22 cellular contexts compared by ENCODE assay signal in the genomic region with DNA sequence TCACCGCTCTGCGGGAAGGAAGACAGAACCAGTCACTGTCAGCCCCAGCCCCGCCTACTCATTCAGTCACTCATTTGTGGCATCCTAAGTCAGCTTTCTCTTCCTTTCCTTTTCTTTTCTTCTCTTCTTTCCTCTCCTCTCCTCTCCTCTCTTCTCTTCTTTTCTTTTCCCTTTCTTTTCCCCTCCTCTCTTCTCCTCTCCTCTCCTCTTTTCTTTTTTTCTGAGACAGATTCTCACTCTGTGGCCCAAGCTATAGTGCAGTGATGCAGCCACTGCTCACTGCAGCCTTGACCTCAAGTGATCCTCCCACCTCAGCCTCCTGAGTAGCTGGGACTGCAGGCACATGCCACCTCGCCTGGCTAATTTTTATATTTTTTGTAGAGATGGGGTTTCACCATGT. TPM values are rescaled to one million over a fixed set of nuclear protein-coding genes. Genes with fewer than 3 reads are reported as not detected.
DNase-seq lines count a peak whose midpoint lies in the region; ATAC-seq, FAIRE-seq and TF ChIP-seq lines count a peak whose summit lies in the region.
"Had no signal": no experiment of that assay in that cellular context is flagged by ENCODE, and none has a peak within 500 bp of the region (broad histone marks: within the 10 kb centered on the region; RNA-seq: fewer than 3 reads in every experiment).

No MANE protein-coding gene starts in this region.

- H3K4me3 ChIP-seq in Karpas-422 (ENCODE audit: low read length) (0 out of 2 replicates have a peak overlapping the region, but pooled peaks have one; percentile 20), GM12878 (no peak overlapping the region), neural progenitor cell (no peak overlapping the region)
- H3K4me3 ChIP-seq: A549, GM23248, Peyer's patch, SJSA1 had no signal

- H3K36me3 ChIP-seq in Karpas-422 (ENCODE audit: insufficient read depth, low read length) (no peaks in the 10 kb centered on the region), GM12878 (ENCODE audit: control insufficient read depth in 2 of 2, insufficient read depth in 2 of 2, low read length in 1 of 2) (no peaks in the 10 kb centered on the region), neural progenitor cell (no peaks in the 10 kb centered on the region)
- H3K36me3 ChIP-seq: Peyer's patch, SJSA1 had no signal

- TF ChIP-seq RAD21 in GM12878 (IDR thresholded peaks at IDR 0.05; ENCODE audit: insufficient read depth, low read depth, low read length): no peak

- H3K9me3 ChIP-seq in Karpas-422 (ENCODE audit: low read length) (no peaks in the 10 kb centered on the region), GM12878 (replicated peaks; ENCODE audit: control insufficient read depth, insufficient read depth, low read length) (no peaks in the 10 kb centered on the region), neural progenitor cell (ENCODE audit: low read depth) (no peaks in the 10 kb centered on the region)
- H3K9me3 ChIP-seq: A549, Caco-2, Peyer's patch, SJSA1 had no signal

- peaks cover 14% of the 10 kb centered on the region for H3K27me3 Mint-ChIP-seq in neural progenitor cell (ENCODE audit: insufficient read depth, low read depth)

- POLR2A ChIA-PET in GM12878 (lab: Charles Lee): interaction anchor here (0.6 to 1.1 kb wide), 3 partner anchors 11 to 104 kb away, joined by 3 to 4 read pairs (median 4); a partner anchor contains a TSS

- H3K9me2 ChIP-seq in Karpas-422 (replicated peaks; ENCODE audit: insufficient read depth, low read length): no peaks in the 10 kb centered on the region

- no peak for TF ChIP-seq CTCF in GM12878 (IDR thresholded peaks at IDR 0.05 in 2 of 3, conservative IDR thresholded peaks at IDR 0.05 in 1 of 3; ENCODE audit: control insufficient read depth in 2 of 3, extremely low read depth in 1 of 3, insufficient read depth in 1 of 3, low read depth in 3 of 3, low read length in 3 of 3)
- TF ChIP-seq CTCF in neural progenitor cell (IDR thresholded peaks at IDR 0.05): no peak

- H3K9ac ChIP-seq in Karpas-422 (ENCODE audit: low read length) (no peak overlapping the region), GM12878 (ENCODE audit: control insufficient read depth, insufficient read depth, low read length) (no peak overlapping the region), neural progenitor cell (no peak overlapping the region)
- H3K9ac ChIP-seq: GM23248 had no signal

- TF ChIP-seq EP300 in GM12878 (IDR thresholded peaks at IDR 0.05; ENCODE audit: borderline replicate concordance in 1 of 2, control insufficient read depth in 1 of 2, low read depth in 2 of 2, low read length in 2 of 2): no peak

- in situ Hi-C loops in GM12878 (cut with MboI): loop anchor here (25.0 kb wide), 1 partner anchor 325 kb away; no protein-coding TSS in a partner anchor

- peaks cover 2% of the 10 kb centered on the region for H3K9me3 Mint-ChIP-seq in neural progenitor cell
- H3K9me3 Mint-ChIP-seq: CD8-positive, alpha-beta T cell had no signal

- no peak overlapping the region for H3K4me3 Mint-ChIP-seq in neural progenitor cell
- H3K4me3 Mint-ChIP-seq: CD8-positive, alpha-beta T cell had no signal

- H3K4me1 Mint-ChIP-seq in neural progenitor cell: peaks cover 57% of the 10 kb centered on the region

- RAD21 ChIA-PET in GM12878 (lab: Charles Lee; ENCODE audit: unreplicated experiment): interaction anchor here (1.5 kb wide), 1 partner anchor 333 kb away, joined by 3 read pairs; no protein-coding TSS in a partner anchor

- H4K20me1 ChIP-seq in Karpas-422 (ENCODE audit: insufficient read depth, low read depth, low read length): no peaks in the 10 kb centered on the region
- H4K20me1 ChIP-seq in GM12878 (ENCODE audit: control insufficient read depth, insufficient read depth): no peaks in the 10 kb centered on the region
- no peaks in the 10 kb centered on the region for H4K20me1 ChIP-seq in neural progenitor cell (ENCODE audit: low read depth)

- peaks cover 26% of the 10 kb centered on the region for H3K4me1 ChIP-seq in Karpas-422 (ENCODE audit: low read length)
- H3K4me1 ChIP-seq in GM12878 (ENCODE audit: control insufficient read depth, insufficient read depth, low read length): peaks cover 31% of the 10 kb centered on the region
- H3K4me1 ChIP-seq in neural progenitor cell: no peaks in the 10 kb centered on the region
- H3K4me1 ChIP-seq: A549, Caco-2 had no signal

- H3K27ac Mint-ChIP-seq in neural progenitor cell: peak overlapping the region; percentile 32
- H3K27ac Mint-ChIP-seq: CD8-positive, alpha-beta T cell had no signal

- H3K36me3 Mint-ChIP-seq in neural progenitor cell: no peaks in the 10 kb centered on the region
- H3K36me3 Mint-ChIP-seq: CD8-positive, alpha-beta T cell had no signal

- CTCF ChIA-PET in GM12878 (lab: Yijun Ruan, JAX): interaction anchor here (0.7 to 3.1 kb wide), 9 partner anchors 11 to 127 kb away, joined by 3 to 11 read pairs (median 4); no protein-coding TSS in a partner anchor

- no peak overlapping the region for H2AFZ ChIP-seq in Karpas-422 (ENCODE audit: low read length)
- H2AFZ ChIP-seq in GM12878 (ENCODE audit: control insufficient read depth, low read depth, low read length): no peak overlapping the region; the same call in 1 of the 2 replicates
- H2AFZ ChIP-seq in neural progenitor cell (replicated peaks): no peak overlapping the region
- H2AFZ ChIP-seq: GM23248 had no signal

- H3K27ac ChIP-seq in Karpas-422 (ENCODE audit: low read length): no peak overlapping the region
- H3K27ac ChIP-seq in GM12878 (ENCODE audit: control insufficient read depth, insufficient read depth): no peak overlapping the region; the same call in 1 of the 2 replicates
- H3K27ac ChIP-seq in neural progenitor cell: no peak overlapping the region
- H3K27ac ChIP-seq: A549, C4-2B, GM23248, Peyer's patch, SJSA1 had no signal

- SMC1A ChIA-PET in GM12878 (lab: Charles Lee; ENCODE audit: uncharacterized antibody, unreplicated experiment): interaction anchor here (0.9 to 1.9 kb wide), 4 partner anchors 15 to 116 kb away, joined by 3 to 8 read pairs (median 4); no protein-coding TSS in a partner anchor

- H3K79me2 ChIP-seq in Karpas-422 (ENCODE audit: low read length) (no peaks in the 10 kb centered on the region), GM12878 (ENCODE audit: control insufficient read depth, insufficient read depth, low read length) (no peaks in the 10 kb centered on the region), neural progenitor cell (ENCODE audit: low read depth) (no peaks in the 10 kb centered on the region)

- no peak for TF ChIP-seq POLR2A in GM12878 (IDR thresholded peaks at IDR 0.05; ENCODE audit: low read depth, low read length)

- intact Hi-C loops in GM12878 (cut with micrococcal nuclease; ENCODE audit: unreplicated experiment): no loop called here

- no TSS peak for BruUV-seq in GM12878 (replicated peaks; lab: Mats Ljungman, UMichigan)

- peak; percentile 10 for DNase-seq in D341Med (ENCODE audit: low spot score)
- no peak for DNase-seq in Karpas-422
- no peak for DNase-seq in GM12878 (ENCODE audit: low read depth, low spot score)
- no peak for DNase-seq in neural progenitor cell (ENCODE audit: low spot score)
- DNase-seq in SIG-M5 (lab: John Stamatoyannopoulos, UW): no peak
- DNase-seq: AML-193; CD8-positive, alpha-beta T cell; DMS79 treated with DMSO at 0.1 percent for 48 hours; GM23248; KG1; MM.1S; NCI-H2029 treated with DMSO at 0.1 percent for 48 hours; NCI-H2227 treated with DMSO at 0.1 percent for 48 hours; NCI-H526 treated with DMSO at 0.1 percent for 48 hours had no signal

- H3K4me2 ChIP-seq in Karpas-422 (ENCODE audit: low read depth, low read length, poor library complexity, severe bottlenecking): no peak overlapping the region
- H3K4me2 ChIP-seq in GM12878 (ENCODE audit: control insufficient read depth, insufficient read depth): no peak overlapping the region
- H3K4me2 ChIP-seq in neural progenitor cell: no peak overlapping the region
- H3K4me2 ChIP-seq: A549 had no signal

- 72% methylated on average over 4 of the region's 4 CpGs for WGBS in GM12878 (ENCODE audit: insufficient coverage, insufficient replicate concordance, low lambda C conversion rate, missing lambda C conversion rate)

- ATAC-seq in GM12878 (no peak), GM21447 (IDR thresholded peaks at IDR 0.05; ENCODE audit: unreplicated experiment) (no peak)
- ATAC-seq in activated CD4-positive, CD25-positive, alpha-beta regulatory T cell treated with anti-CD3 and anti-CD28 coated beads, Interleukin-2, amount 50 U/mL, for 24 hours: no peak
- ATAC-seq: CD8-positive, alpha-beta T cell had no signal

- FAIRE-seq in GM12878 (lab: Jason Lieb, UNC): no peak
- FAIRE-seq: A549, GM18507 had no signal

- H3K27me3 ChIP-seq in Karpas-422 (ENCODE audit: low read length): no peaks in the 10 kb centered on the region
- no peaks in the 10 kb centered on the region for H3K27me3 ChIP-seq in GM12878 (replicated peaks in 1 of 2; ENCODE audit: control insufficient read depth in 2 of 2, insufficient read depth in 2 of 2, low read length in 1 of 2)
- H3K27me3 ChIP-seq in neural progenitor cell: no peaks in the 10 kb centered on the region
- H3K27me3 ChIP-seq: Peyer's patch, SJSA1 had no signal

- H3F3A ChIP-seq in neural progenitor cell (ENCODE audit: low read depth): no peaks in the 10 kb centered on the region

RNA-seq across cellular contexts. Expression of a gene that starts 10.6 kb away (rescaled TPM):
- total RNA-seq in Karpas-422 (2014; rRNA removed; shearing (Covaris generic); ENCODE audit: low replicate concordance): 25.6 and 35.4 TPM in 2 replicates
- 89.6 and 93.8 TPM in 2 replicates for total RNA-seq in GM12878 (2013; cell fraction: nucleolus; rRNA removed)
- total RNA-seq in GM12878 (2014; rRNA removed) (36.4 and 38.2 TPM in 2 replicates), GM12878 (2014; rRNA removed; fragmentation: Illumina TruSeq; extraction: Trizol) (16.2 and 16.7 TPM in 2 replicates), GM12878 (2021) (45.3 and 45.4 TPM in 2 replicates), neural progenitor cell (ENCODE audit: low replicate concordance) (15.9 and 25.3 TPM in 2 replicates)
- 12.7 TPM for polyA plus RNA-seq in GM12878 (2011; ENCODE audit: low read depth)
- polyA plus RNA-seq in GM12878 (2011; rRNA removed) (19.6 and 26.4 TPM in 2 replicates), GM12878 (2014; fragmentation: Illumina TruSeq; extraction: Trizol) (14.1 and 14.3 TPM in 2 replicates), GM12878 (2014; fragmentation: Nextera tagmentation; extraction: Ambion mirVana) (1 to 10 TPM; 2.6 to 2.7 TPM), GM12878 (2014; rRNA removed) (35.0 and 37.5 TPM in 2 replicates), GM12878 (2016; fragmentation: Nextera tagmentation; extraction: Ambion mirVana) (10 to 100 TPM; 12.9 to 16.8 TPM)
- 30.1 and 37.2 TPM in 2 replicates for polyA plus RNA-seq in GM12878 (2011; cell fraction: cytosol; rRNA removed)
- polyA plus RNA-seq in GM12878 (2011; cell fraction: nucleus; rRNA removed): 76.3 and 77.8 TPM in 2 replicates
- polyA plus RNA-seq in GM12878 (2012): 28.5 and 29.3 TPM in 2 replicates
- 40.7 and 65.6 TPM in 2 replicates for polyA minus RNA-seq in GM12878 (2011; rRNA and poly(A)+ RNA removed)
- polyA minus RNA-seq in GM12878 (2011; cell fraction: cytosol; rRNA and poly(A)+ RNA removed): 17.5 and 25.8 TPM in 2 replicates
- polyA minus RNA-seq in GM12878 (2011; cell fraction: nucleus; rRNA and poly(A)+ RNA removed): 26.0 and 37.4 TPM in 2 replicates

RNA-seq across cellular contexts. Expression of a gene that starts 19.8 kb away (rescaled TPM):
- 162 and 215 TPM in 2 replicates for total RNA-seq in Karpas-422 (2014; rRNA removed; shearing (Covaris generic); ENCODE audit: low replicate concordance)
- 94.3 and 106 TPM in 2 replicates for total RNA-seq in GM12878 (2013; cell fraction: nucleolus; rRNA removed)
- total RNA-seq in GM12878 (2014; rRNA removed) (417 and 464 TPM in 2 replicates), GM12878 (2014; rRNA removed; fragmentation: Illumina TruSeq; extraction: Trizol) (241 and 279 TPM in 2 replicates), GM12878 (2021) (675 and 688 TPM in 2 replicates), neural progenitor cell (ENCODE audit: low replicate concordance) (46.9 and 93.7 TPM in 2 replicates)
- polyA plus RNA-seq in GM12878 (2011; ENCODE audit: low read depth): 255 TPM
- polyA plus RNA-seq in GM12878 (2011; rRNA removed) (136 and 205 TPM in 2 replicates), GM12878 (2014; fragmentation: Illumina TruSeq; extraction: Trizol) (257 and 493 TPM in 2 replicates), GM12878 (2014; fragmentation: Nextera tagmentation; extraction: Ambion mirVana) (100 to 1,000 TPM; 140 to 235 TPM), GM12878 (2014; rRNA removed) (382 and 423 TPM in 2 replicates), GM12878 (2016; fragmentation: Nextera tagmentation; extraction: Ambion mirVana) (100 to 1,000 TPM; 146 to 894 TPM)
- 261 and 288 TPM in 2 replicates for polyA plus RNA-seq in GM12878 (2011; cell fraction: cytosol; rRNA removed)
- polyA plus RNA-seq in GM12878 (2011; cell fraction: nucleus; rRNA removed): 174 and 206 TPM in 2 replicates
- 331 and 436 TPM in 2 replicates for polyA plus RNA-seq in GM12878 (2012)
- polyA minus RNA-seq in GM12878 (2011; rRNA and poly(A)+ RNA removed): 103 and 174 TPM in 2 replicates
- 77.1 and 81.1 TPM in 2 replicates for polyA minus RNA-seq in GM12878 (2011; cell fraction: cytosol; rRNA and poly(A)+ RNA removed)
- polyA minus RNA-seq in GM12878 (2011; cell fraction: nucleus; rRNA and poly(A)+ RNA removed): 78.5 and 132 TPM in 2 replicates
